ENCODE assay signal across 16 cellular contexts in genomic region chr9:77014597-77015263, GRCh38. TPM values are rescaled to one million over a fixed set of nuclear protein-coding genes. Genes with fewer than 3 reads are reported as not detected.
A peak's percentile ranks its signal among the peaks of the same experiment; 100 is the strongest.
DNase-seq lines count a peak whose midpoint lies in the region; ATAC-seq and TF ChIP-seq lines count a peak whose summit lies in the region.
"Had no signal": no experiment of that assay in that cellular context is flagged by ENCODE, and none has a peak within 500 bp of the region (broad histone marks: within the 10 kb centered on the region; RNA-seq: fewer than 3 reads in every experiment).

No MANE protein-coding gene starts in this region.

- no peak overlapping the region for H3K9ac ChIP-seq in smooth muscle cell (ENCODE audit: low read depth)

- no peaks in the 10 kb centered on the region for H3K9me3 ChIP-seq in OCI-LY7 (ENCODE audit: low read length)
- no peaks in the 10 kb centered on the region for H3K9me3 ChIP-seq in smooth muscle cell (replicated peaks; ENCODE audit: low read depth)
- H3K9me3 ChIP-seq: ascending aorta, right lobe of liver had no signal

- no peaks in the 10 kb centered on the region for H3F3A ChIP-seq in smooth muscle cell (ENCODE audit: low read depth)

- H3K4me1 ChIP-seq in OCI-LY7 (ENCODE audit: insufficient read depth, low read length, poor library complexity, severe bottlenecking) (no peaks in the 10 kb centered on the region), smooth muscle cell (ENCODE audit: low read depth) (peaks cover 32% of the 10 kb centered on the region)

- no TSS peak for BruUV-seq in OCI-LY7 (replicated peaks; lab: Mats Ljungman, UMichigan)

- H3K4me2 ChIP-seq in OCI-LY7 (ENCODE audit: low read length) (no peak overlapping the region), smooth muscle cell (peak overlapping the region; percentile 17)

- H3K9me2 ChIP-seq in OCI-LY7 (ENCODE audit: insufficient read depth, low read length), result no peaks in the 10 kb centered on the region

- WGBS in smooth muscle cell (ENCODE audit: low lambda C conversion rate), result 3% methylated on average over 38 of the region's 38 CpGs

- peaks cover 84% of the 10 kb centered on the region for H3K27me3 Mint-ChIP-seq in activated T-cell treated with anti-CD3 and anti-CD28 coated beads, Interleukin-2, amount 50 U/mL, for 72 hours (ENCODE audit: low read depth)
- H3K27me3 Mint-ChIP-seq in activated T-cell treated with anti-CD3 and anti-CD28 coated beads, Interleukin-2, amount 50 U/mL, for 4 hours (ENCODE audit: low read depth), result peaks cover 84% of the 10 kb centered on the region

- DNase-seq in activated T-cell treated with anti-CD3 and anti-CD28 coated beads, Interleukin-2, amount 50 U/mL, for 72 hours, result no peak
- no peak for DNase-seq in activated T-cell treated with anti-CD3 and anti-CD28 coated beads, Interleukin-2, amount 50 U/mL, for 4 hours
- no peak for DNase-seq in OCI-LY7 (ENCODE audit: low spot score)
- no peak for DNase-seq in fibroblast of the aortic adventitia (ENCODE audit: low read depth)
- DNase-seq in smooth muscle cell (lab: John Stamatoyannopoulos, UW; ENCODE audit: unreplicated experiment), result no peak
- no peak for DNase-seq in SIG-M5 (lab: John Stamatoyannopoulos, UW)
- no peak for DNase-seq in effector CD8-positive, alpha-beta T cell (lab: John Stamatoyannopoulos, UW)
- DNase-seq: activated CD4-positive, alpha-beta T cell treated with anti-CD3 and anti-CD28 coated beads, Interleukin-2, amount 50 U/mL, for 1 hour; CD8-positive, alpha-beta T cell; NCI-H2081 treated with DMSO at 0.1 percent for 48 hours; right lobe of liver; Right ventricle myocardium superior had no signal

- no peaks in the 10 kb centered on the region for H4K20me1 ChIP-seq in OCI-LY7 (ENCODE audit: insufficient read depth, low read length)
- H4K20me1 ChIP-seq in smooth muscle cell (ENCODE audit: low read depth), result no peaks in the 10 kb centered on the region

- H2AFZ ChIP-seq in OCI-LY7 (ENCODE audit: low read length) (no peak overlapping the region), smooth muscle cell (ENCODE audit: low read depth) (no peak overlapping the region)

- H3K27me3 ChIP-seq in smooth muscle cell (ENCODE audit: low read depth), result peaks cover 100% of the 10 kb centered on the region

- H3K4me3 ChIP-seq in OCI-LY7 (ENCODE audit: low read depth, low read length, poor library complexity, severe bottlenecking), result no peak overlapping the region
- no peak overlapping the region for H3K4me3 ChIP-seq in fibroblast of the aortic adventitia (ENCODE audit: low read depth, low read length)
- H3K4me3 ChIP-seq in smooth muscle cell, result no peak overlapping the region
- H3K4me3 ChIP-seq: ascending aorta, lung, right lobe of liver had no signal

- H3K4me1 Mint-ChIP-seq in activated T-cell treated with anti-CD3 and anti-CD28 coated beads, Interleukin-2, amount 50 U/mL, for 72 hours (ENCODE audit: low read depth), result peaks cover 35% of the 10 kb centered on the region
- peaks cover 19% of the 10 kb centered on the region for H3K4me1 Mint-ChIP-seq in activated T-cell treated with anti-CD3 and anti-CD28 coated beads, Interleukin-2, amount 50 U/mL, for 4 hours (ENCODE audit: low read depth)

- intact Hi-C loops in OCI-LY7 (cut with micrococcal nuclease; ENCODE audit: unreplicated experiment), result no loop called here

- ATAC-seq in activated T-cell treated with anti-CD3 and anti-CD28 coated beads, Interleukin-2, amount 50 U/mL, for 72 hours (replicated peaks in 1 of 2), result no peak
- no peak for ATAC-seq in activated T-cell treated with anti-CD3 and anti-CD28 coated beads, Interleukin-2, amount 50 U/mL, for 4 hours
- ATAC-seq in GM18909 (IDR thresholded peaks at IDR 0.05; ENCODE audit: poor library complexity, unreplicated experiment), result no peak
- ATAC-seq: CD8-positive, alpha-beta T cell; right lobe of liver had no signal

- H3K36me3 Mint-ChIP-seq in activated T-cell treated with anti-CD3 and anti-CD28 coated beads, Interleukin-2, amount 50 U/mL, for 72 hours (ENCODE audit: insufficient read depth in 2 of 2), result no peaks in the 10 kb centered on the region
- no peaks in the 10 kb centered on the region for H3K36me3 Mint-ChIP-seq in activated T-cell treated with anti-CD3 and anti-CD28 coated beads, Interleukin-2, amount 50 U/mL, for 4 hours (ENCODE audit: insufficient read depth)
- H3K36me3 Mint-ChIP-seq: CD8-positive, alpha-beta T cell had no signal

- peak overlapping the region; percentile 22 for H3K27ac Mint-ChIP-seq in activated T-cell treated with anti-CD3 and anti-CD28 coated beads, Interleukin-2, amount 50 U/mL, for 72 hours
- H3K27ac Mint-ChIP-seq: CD8-positive, alpha-beta T cell had no signal

- CTCF ChIA-PET in OCI-LY7 (lab: Charles Lee; ENCODE audit: unreplicated experiment), result no interaction called here

- TF ChIP-seq CTCF in OCI-LY7 (conservative IDR thresholded peaks at IDR 0.05; ENCODE audit: low read length) (0 out of 2 replicates have a peak, but pooled peaks have one; percentile 10), fibroblast of the aortic adventitia (IDR thresholded peaks at IDR 0.05; ENCODE audit: insufficient read depth, low read length) (peak; percentile 45), smooth muscle cell (IDR thresholded peaks at IDR 0.05; ENCODE audit: borderline replicate concordance, insufficient read depth, poor library complexity, severe bottlenecking) (peak; percentile 24)

- H3K9me3 Mint-ChIP-seq in activated T-cell treated with anti-CD3 and anti-CD28 coated beads, Interleukin-2, amount 50 U/mL, for 72 hours, result no peaks in the 10 kb centered on the region
- H3K9me3 Mint-ChIP-seq in activated T-cell treated with anti-CD3 and anti-CD28 coated beads, Interleukin-2, amount 50 U/mL, for 4 hours, result no peaks in the 10 kb centered on the region
- H3K9me3 Mint-ChIP-seq: CD8-positive, alpha-beta T cell had no signal

- H3K27ac ChIP-seq in OCI-LY7 (ENCODE audit: low read depth, low read length, poor library complexity, severe bottlenecking) (no peak overlapping the region), smooth muscle cell (ENCODE audit: low read depth) (no peak overlapping the region)
- H3K27ac ChIP-seq: ascending aorta, right lobe of liver had no signal

- H3K4me3 Mint-ChIP-seq in activated T-cell treated with anti-CD3 and anti-CD28 coated beads, Interleukin-2, amount 50 U/mL, for 72 hours, result peak overlapping the region in 1 of 2 donors; percentile 28
- no peak overlapping the region for H3K4me3 Mint-ChIP-seq in activated T-cell treated with anti-CD3 and anti-CD28 coated beads, Interleukin-2, amount 50 U/mL, for 4 hours
- H3K4me3 Mint-ChIP-seq: CD8-positive, alpha-beta T cell had no signal

- no peaks in the 10 kb centered on the region for H3K36me3 ChIP-seq in OCI-LY7 (ENCODE audit: insufficient read depth, low read length)
- no peaks in the 10 kb centered on the region for H3K36me3 ChIP-seq in smooth muscle cell (ENCODE audit: low read depth)
- H3K36me3 ChIP-seq: ascending aorta, right lobe of liver had no signal

- POLR2A ChIA-PET in OCI-LY7 (lab: Charles Lee), result no interaction called here

- H3K79me2 ChIP-seq in OCI-LY7 (ENCODE audit: insufficient read depth, low read depth, low read length) (no peaks in the 10 kb centered on the region), smooth muscle cell (ENCODE audit: low read depth) (no peaks in the 10 kb centered on the region)

RNA-seq across cellular contexts. Expression of gene FOXB2, which starts 4.7 kb away (rescaled TPM):
- not detected for total RNA-seq in activated T-cell treated with anti-CD3 and anti-CD28 coated beads, Interleukin-2, amount 50 U/mL, for 72 hours
- total RNA-seq in activated T-cell treated with anti-CD3 and anti-CD28 coated beads, Interleukin-2, amount 50 U/mL, for 4 hours, result not detected
- not detected in 2 replicates for total RNA-seq in OCI-LY7 (2014; rRNA removed; shearing (Covaris generic))
- total RNA-seq in OCI-LY7 (2022) (not detected in 2 replicates), fibroblast of the aortic adventitia (ENCODE audit: low replicate concordance) (not detected in 2 replicates), smooth muscle cell (not detected in 2 replicates)
- polyA plus RNA-seq in smooth muscle cell, result not detected in 2 replicates
- total RNA-seq: ascending aorta; CD8-positive, alpha-beta T cell; frontal cortex; lung; right lobe of liver; Right ventricle myocardium superior had no signal
- polyA plus RNA-seq: lung had no signal
